Comparison of ENCODE assay signal across 23 cellular contexts in the genomic region with DNA sequence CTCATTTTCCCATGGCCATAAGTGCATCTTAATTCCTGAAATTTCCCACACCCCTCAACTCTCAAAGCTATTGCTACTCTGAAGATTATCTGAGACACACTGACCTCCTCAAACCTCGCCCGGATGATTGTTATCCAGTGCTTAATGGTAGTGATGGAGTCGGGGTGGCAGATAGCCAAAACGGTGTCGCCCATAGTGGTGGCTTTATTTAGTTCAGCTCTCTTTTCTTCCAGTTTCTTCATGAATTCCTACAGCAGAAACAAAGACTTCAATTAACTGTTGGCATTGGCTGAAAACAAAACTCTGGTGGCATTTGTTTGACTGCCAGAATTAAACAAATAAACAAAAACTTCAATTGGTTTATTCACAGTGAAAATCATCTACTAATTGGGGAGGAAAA.
"Had no signal": no experiment of that assay in that cellular context is flagged by ENCODE, and none has a peak within 500 bp of the region (broad histone marks: within the 10 kb centered on the region; RNA-seq: fewer than 3 reads in every experiment).

No MANE protein-coding gene starts in this region.

- H3K4me3 ChIP-seq: esophagus muscularis mucosa, gastroesophageal sphincter, hepatocyte, left ventricle myocardium inferior, lower lobe of right lung, right atrium auricular region, sigmoid colon, skin epidermis, thoracic aorta, transverse colon had no signal

- ATAC-seq: effector memory CD8-positive, alpha-beta T cell; gastroesophageal sphincter; lower lobe of right lung; stimulated activated naive B cell treated with anti-CD40 and anti-IgM and Interleukin-4, amounts not matched to agents 10 μg/mL and 1 μg/mL and 100 μg/mL, for 72 hours; stimulated activated naive CD8-positive, alpha-beta T cell treated with anti-CD3 and anti-CD28 coated beads, Interleukin-15, amount 100 ng/mL, for 72 hours had no signal

- H3K79me2 ChIP-seq: parathyroid adenoma had no signal

- H3K4me1 Mint-ChIP-seq: naive B cell; nephron progenitor cell; stimulated activated naive CD8-positive, alpha-beta T cell treated with anti-CD3 and anti-CD28 coated beads, Interleukin-15, amount 100 ng/mL, for 72 hours had no signal

- DNase-seq: cortex of kidney; effector memory CD8-positive, alpha-beta T cell; kidney; left cardiac atrium; left ventricle myocardium inferior; lower lobe of right lung; mesenchymal stem cell; naive B cell; nephron progenitor cell; sigmoid colon; stimulated activated CD4-positive, alpha-beta T cell treated with anti-CD3 and anti-CD28 coated beads, Interleukin-2, amount 100 ng/mL, for 24 hours; stimulated activated CD4-positive, alpha-beta T cell treated with anti-CD3 and anti-CD28 coated beads, Interleukin-4, amount 100 ng/mL, for 4 hours; stimulated activated naive B cell treated with anti-CD40 and anti-IgM and Interleukin-4, amounts not matched to agents 10 μg/mL and 1 μg/mL and 100 μg/mL, for 72 hours; stimulated activated naive CD8-positive, alpha-beta T cell treated with anti-CD3 and anti-CD28 coated beads, Interleukin-15, amount 100 ng/mL, for 72 hours; transverse colon had no signal

- H3K4me2 ChIP-seq: hepatocyte had no signal

- H3K4me3 Mint-ChIP-seq: effector memory CD8-positive, alpha-beta T cell; naive B cell; nephron progenitor cell; stimulated activated naive B cell treated with anti-CD40 and anti-IgM and Interleukin-4, amounts not matched to agents 10 μg/mL and 1 μg/mL and 100 μg/mL, for 72 hours; stimulated activated naive CD8-positive, alpha-beta T cell treated with anti-CD3 and anti-CD28 coated beads, Interleukin-15, amount 100 ng/mL, for 72 hours had no signal

- H3K27me3 Mint-ChIP-seq: effector memory CD8-positive, alpha-beta T cell; naive B cell; stimulated activated naive B cell treated with anti-CD40 and anti-IgM and Interleukin-4, amounts not matched to agents 10 μg/mL and 1 μg/mL and 100 μg/mL, for 72 hours; stimulated activated naive CD8-positive, alpha-beta T cell treated with anti-CD3 and anti-CD28 coated beads, Interleukin-15, amount 100 ng/mL, for 72 hours had no signal

- H3K27me3 ChIP-seq: esophagus muscularis mucosa, gastroesophageal sphincter, hepatocyte, right atrium auricular region, sigmoid colon, transverse colon had no signal

- H3K36me3 Mint-ChIP-seq: naive B cell; stimulated activated naive B cell treated with anti-CD40 and anti-IgM and Interleukin-4, amounts not matched to agents 10 μg/mL and 1 μg/mL and 100 μg/mL, for 72 hours had no signal

- FAIRE-seq: kidney had no signal

- H3K27ac Mint-ChIP-seq: effector memory CD8-positive, alpha-beta T cell; naive B cell; stimulated activated naive B cell treated with anti-CD40 and anti-IgM and Interleukin-4, amounts not matched to agents 10 μg/mL and 1 μg/mL and 100 μg/mL, for 72 hours; stimulated activated naive CD8-positive, alpha-beta T cell treated with anti-CD3 and anti-CD28 coated beads, Interleukin-15, amount 100 ng/mL, for 72 hours had no signal

- H3K27ac ChIP-seq: epithelial cell of prostate, esophagus muscularis mucosa, hepatocyte, lower lobe of right lung, parathyroid adenoma, right atrium auricular region, skin epidermis, thoracic aorta, transverse colon had no signal

- H3K9me3 ChIP-seq: gastroesophageal sphincter, lower lobe of right lung, sigmoid colon, thoracic aorta, transverse colon had no signal

- H2AFZ ChIP-seq: hepatocyte, parathyroid adenoma had no signal

- H3K9ac ChIP-seq: parathyroid adenoma had no signal
